ENCODE assay signal across 18 cellular contexts in the genomic region with DNA sequence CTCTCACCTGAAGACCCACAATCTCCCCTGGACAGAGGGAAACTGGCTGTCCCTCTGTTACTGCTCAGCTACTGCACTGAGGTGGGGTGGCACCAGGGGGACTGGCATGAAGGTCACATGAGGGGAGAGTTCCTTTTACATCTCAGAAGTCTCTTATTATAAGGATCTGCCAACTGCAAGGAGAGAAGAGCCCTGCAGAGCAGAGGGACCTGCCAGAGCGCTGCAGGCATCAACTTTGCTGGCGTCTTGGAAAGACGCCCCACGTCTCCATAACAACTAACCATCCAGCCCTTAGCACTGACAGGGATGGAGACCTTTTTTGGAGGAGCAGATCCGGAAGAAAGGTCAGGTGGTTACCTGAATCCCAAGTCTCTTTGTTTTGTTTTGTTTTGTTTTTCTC.
"Had no signal": no experiment of that assay in that cellular context is flagged by ENCODE, and none has a peak within 500 bp of the region (broad histone marks: within the 10 kb centered on the region; RNA-seq: fewer than 3 reads in every experiment).

No MANE protein-coding gene starts in this region.

- H3K4me2 ChIP-seq: neural progenitor cell had no signal

- H3K4me1 Mint-ChIP-seq: activated CD4-positive, alpha-beta memory T cell treated with anti-CD3 and anti-CD28 coated beads, Interleukin-2, amount 10 ng/mL, durations not matched to agents 7 days and 5 days; activated CD4-positive, alpha-beta T cell treated with anti-CD3 and anti-CD28 coated beads, Interleukin-2, amount 10 ng/mL, durations not matched to agents 24 days and 14 days; activated naive CD4-positive, alpha-beta T cell treated with anti-CD3 and anti-CD28 coated beads, Interleukin-2, amount 50 U/mL, for 24 hours; central memory CD8-positive, alpha-beta T cell; endodermal cell; immature natural killer cell; naive thymus-derived CD8-positive, alpha-beta T cell had no signal

- H3K9me3 Mint-ChIP-seq: activated CD4-positive, alpha-beta memory T cell treated with anti-CD3 and anti-CD28 coated beads, Interleukin-2, amount 10 ng/mL, durations not matched to agents 7 days and 5 days; activated CD4-positive, alpha-beta T cell treated with anti-CD3 and anti-CD28 coated beads, Interleukin-2, amount 10 ng/mL, durations not matched to agents 24 days and 14 days; activated naive CD4-positive, alpha-beta T cell treated with anti-CD3 and anti-CD28 coated beads, Interleukin-2, amount 50 U/mL, for 24 hours; activated T-cell treated with anti-CD3 and anti-CD28 coated beads, Interleukin-2, amount 50 U/mL, for 72 hours; central memory CD8-positive, alpha-beta T cell; endodermal cell; immature natural killer cell; naive thymus-derived CD8-positive, alpha-beta T cell; neural progenitor cell had no signal

- H3K36me3 Mint-ChIP-seq: activated naive CD4-positive, alpha-beta T cell treated with anti-CD3 and anti-CD28 coated beads, Interleukin-2, amount 50 U/mL, for 24 hours; immature natural killer cell; naive thymus-derived CD8-positive, alpha-beta T cell; neural progenitor cell had no signal

- H3K27ac Mint-ChIP-seq: activated CD4-positive, alpha-beta memory T cell treated with anti-CD3 and anti-CD28 coated beads, Interleukin-2, amount 10 ng/mL, durations not matched to agents 7 days and 5 days; activated CD4-positive, alpha-beta T cell treated with anti-CD3 and anti-CD28 coated beads, Interleukin-2, amount 10 ng/mL, durations not matched to agents 24 days and 14 days; activated naive CD4-positive, alpha-beta T cell treated with anti-CD3 and anti-CD28 coated beads, Interleukin-2, amount 50 U/mL, for 24 hours; activated T-cell treated with anti-CD3 and anti-CD28 coated beads, Interleukin-2, amount 50 U/mL, for 72 hours; endodermal cell; immature natural killer cell; naive thymus-derived CD8-positive, alpha-beta T cell; neural progenitor cell had no signal

- H3K27me3 Mint-ChIP-seq: activated CD4-positive, alpha-beta memory T cell treated with anti-CD3 and anti-CD28 coated beads, Interleukin-2, amount 10 ng/mL, durations not matched to agents 7 days and 5 days; activated CD4-positive, alpha-beta T cell treated with anti-CD3 and anti-CD28 coated beads, Interleukin-2, amount 10 ng/mL, durations not matched to agents 24 days and 14 days; central memory CD8-positive, alpha-beta T cell had no signal

- H2AFZ ChIP-seq: neural progenitor cell had no signal

- H3K36me3 ChIP-seq: breast epithelium, colonic mucosa, left lung, neural progenitor cell, thyroid gland had no signal

- H3K9me3 ChIP-seq: breast epithelium, colonic mucosa, left lung, thyroid gland had no signal

- ATAC-seq: activated T-cell treated with anti-CD3 and anti-CD28 coated beads, Interleukin-2, amount 50 U/mL, for 72 hours; left lung; naive thymus-derived CD8-positive, alpha-beta T cell had no signal

- H3K9ac ChIP-seq: neural progenitor cell had no signal

- H3K4me3 ChIP-seq: breast epithelium, colonic mucosa, left lung, lung, neural progenitor cell, thyroid gland had no signal

- DNase-seq: activated CD4-positive, alpha-beta memory T cell treated with anti-CD3 and anti-CD28 coated beads, Interleukin-2, amount 10 ng/mL, durations not matched to agents 7 days and 5 days; activated CD4-positive, alpha-beta T cell treated with anti-CD3 and anti-CD28 coated beads, Interleukin-2, amount 10 ng/mL, durations not matched to agents 24 days and 14 days; activated gamma-delta T cell; activated T-cell treated with anti-CD3 and anti-CD28 coated beads, Interleukin-2, amount 50 U/mL, for 72 hours; colonic mucosa; endodermal cell; immature natural killer cell; left lung; naive thymus-derived CD8-positive, alpha-beta T cell; retina; stimulated activated CD4-positive, alpha-beta T cell treated with anti-CD3 and anti-CD28 coated beads, Interleukin-2, amount 100 ng/mL, for 48 hours; stimulated activated naive CD4-positive, alpha-beta T cell; thyroid gland had no signal

- H3K4me1 ChIP-seq: colonic mucosa, left lung had no signal

- H3K4me3 Mint-ChIP-seq: activated CD4-positive, alpha-beta memory T cell treated with anti-CD3 and anti-CD28 coated beads, Interleukin-2, amount 10 ng/mL, durations not matched to agents 7 days and 5 days; activated CD4-positive, alpha-beta T cell treated with anti-CD3 and anti-CD28 coated beads, Interleukin-2, amount 10 ng/mL, durations not matched to agents 24 days and 14 days; activated naive CD4-positive, alpha-beta T cell treated with anti-CD3 and anti-CD28 coated beads, Interleukin-2, amount 50 U/mL, for 24 hours; activated T-cell treated with anti-CD3 and anti-CD28 coated beads, Interleukin-2, amount 50 U/mL, for 72 hours; central memory CD8-positive, alpha-beta T cell; endodermal cell; immature natural killer cell; naive thymus-derived CD8-positive, alpha-beta T cell; neural progenitor cell had no signal

- H3K27me3 ChIP-seq: breast epithelium, colonic mucosa, left lung, neural progenitor cell, thyroid gland had no signal

- H3K27ac ChIP-seq: colonic mucosa, left lung, neural progenitor cell, thyroid gland had no signal
